1 cellular context compared by ENCODE assay signal in genomic region chr1:26706315-26706714, GRCh38.
TF ChIP-seq lines count a peak whose summit lies in the region.

No MANE protein-coding gene starts in this region.

TF ChIP-seq in K562, 482 proteins besides CTCF, POLR2A, EP300 and RAD21 (continued from another document):
- TF ChIP-seq MGA (IDR thresholded peaks at IDR 0.05) (peak; percentile 25; the same call in 1 of the 2 replicates), YY1 (IDR thresholded peaks at IDR 0.05; ENCODE audit: borderline replicate concordance in 1 of 3, control insufficient read depth in 1 of 3, extremely low read depth in 1 of 3, insufficient read depth in 3 of 3, insufficient read length in 1 of 3, insufficient replicate concordance in 2 of 3, low read depth in 1 of 3, low read length in 2 of 3) (no peak), MNT (conservative IDR thresholded peaks at IDR 0.05) (peak; percentile 74 to 84), NONO (IDR thresholded peaks at IDR 0.05; ENCODE audit: low read depth in 2 of 2, low read length in 1 of 2) (no peak), RERE (CRISPR knock-in tag; IDR thresholded peaks at IDR 0.05; ENCODE audit: borderline replicate concordance) (no peak), MTF1 (CRISPR knock-in tag; IDR thresholded peaks at IDR 0.05; ENCODE audit: borderline replicate concordance) (no peak), CBX1 (IDR thresholded peaks at IDR 0.05; ENCODE audit: low read depth) (no peak), USF2 (CRISPR knock-in tag; IDR thresholded peaks at IDR 0.05) (peak; percentile 24; the same call in 1 of the 2 replicates), MAX (CRISPR knock-in tag; IDR thresholded peaks at IDR 0.05) (peak; percentile 54; the same call in 1 of the 2 replicates), SP2 (IDR thresholded peaks at IDR 0.05; ENCODE audit: extremely low read depth, low read depth, low read length, poor library complexity, severe bottlenecking) (no peak), SREBF2 (CRISPR knock-in tag; IDR thresholded peaks at IDR 0.05) (no peak), SIN3A (IDR thresholded peaks at IDR 0.05; ENCODE audit: borderline replicate concordance in 2 of 2, control insufficient read depth in 1 of 2, low read depth in 2 of 2, low read length in 2 of 2) (peak in 1 of 2 experiments; percentile 80; a peak in 1 of 4 replicates), HDGF (IDR thresholded peaks at IDR 0.05) (no peak), AFF4 (CRISPR knock-in tag; IDR thresholded peaks at IDR 0.05) (no peak), FOXK2 (conservative IDR thresholded peaks at IDR 0.05 in 1 of 2, IDR thresholded peaks at IDR 0.05 in 1 of 2; ENCODE audit: low read depth in 2 of 2) (0 out of 4 replicates have a peak, but pooled peaks have one; percentile 34 to 36), SNIP1 (IDR thresholded peaks at IDR 0.05; ENCODE audit: low read depth) (no peak), SOX6 (IDR thresholded peaks at IDR 0.05) (no peak)
